8 cellular contexts compared by ENCODE assay signal in the genomic region with DNA sequence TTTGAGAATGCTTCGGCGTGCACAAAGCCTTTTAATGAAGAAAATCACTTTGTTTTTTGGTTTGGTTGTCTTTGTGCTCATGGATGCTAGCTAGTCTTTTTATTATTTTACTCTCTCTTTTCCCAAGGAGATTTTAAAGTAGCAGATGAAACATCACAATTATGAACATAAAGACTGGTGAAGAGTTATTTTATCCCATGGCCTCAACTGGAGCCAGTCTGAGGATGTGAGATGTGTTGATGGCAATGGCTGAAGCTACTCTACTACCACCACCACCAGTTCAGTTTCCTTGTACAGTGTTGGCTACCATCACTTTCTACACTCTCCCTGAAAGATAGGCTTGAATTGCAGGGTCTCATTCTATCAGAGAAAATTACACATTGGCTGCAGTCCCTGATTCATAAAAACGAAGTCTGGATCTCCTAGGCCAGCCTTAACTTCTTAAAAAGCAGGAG. TPM values are rescaled to one million over a fixed set of nuclear protein-coding genes. Genes with fewer than 3 reads are reported as not detected.
A peak's percentile ranks its signal among the peaks of the same experiment; 100 is the strongest.
DNase-seq lines count a peak whose midpoint lies in the region; ATAC-seq and TF ChIP-seq lines count a peak whose summit lies in the region.

No MANE protein-coding gene starts in this region.

- H3K27me3 ChIP-seq in CD8-positive, alpha-beta T cell (ENCODE audit: insufficient read depth, low read length): no peaks in the 10 kb centered on the region
- H3K27me3 ChIP-seq in MG63 (no peaks in the 10 kb centered on the region), dorsolateral prefrontal cortex (no peaks in the 10 kb centered on the region), neuron (ENCODE audit: insufficient read depth, low read length) (no peaks in the 10 kb centered on the region)

- no peaks in the 10 kb centered on the region for H3K36me3 ChIP-seq in CD8-positive, alpha-beta T cell (ENCODE audit: insufficient read depth, low read length)
- H3K36me3 ChIP-seq in MG63: peaks cover 30% of the 10 kb centered on the region
- H3K36me3 ChIP-seq in neuron (ENCODE audit: insufficient read depth, low read length): peaks cover 10% of the 10 kb centered on the region

- DNase-seq in CD8-positive, alpha-beta T cell: no peak
- DNase-seq in MG63: no peak
- no peak for DNase-seq in dorsolateral prefrontal cortex
- DNase-seq in GOT3 (lab: John Stamatoyannopoulos, UW): no peak
- DNase-seq in NCI-H345 (lab: John Stamatoyannopoulos, UW): no peak
- no peak for DNase-seq in activated CD4-positive, alpha-beta T cell treated with anti-CD3 and anti-CD28 coated beads for 1 hour

- POLR2A ChIA-PET in CD8-positive, alpha-beta T cell (lab: Charles Lee): interaction anchor here (0.5 to 0.7 kb wide), 2 partner anchors 82 to 191 kb away, joined by 3 read pairs; a partner anchor contains a TSS

- no peak for TF ChIP-seq CTCF in CD8-positive, alpha-beta T cell (IDR thresholded peaks at IDR 0.05)
- TF ChIP-seq CTCF in dorsolateral prefrontal cortex (IDR thresholded peaks at IDR 0.05 in 54 of 56, conservative IDR thresholded peaks at IDR 0.05 in 2 of 56; ENCODE audit: low read depth in 1 of 56, partially characterized antibody in 56 of 56): no peak

- H2AFZ ChIP-seq in neuron (ENCODE audit: low read depth, low read length): peak overlapping the region; percentile 86

- peak overlapping the region; percentile 88 for H3K27ac Mint-ChIP-seq in CD8-positive, alpha-beta T cell

- peak overlapping the region; percentile 54 for H3K4me3 ChIP-seq in CD8-positive, alpha-beta T cell (ENCODE audit: low read depth, low read length)
- H3K4me3 ChIP-seq in MG63 (peak overlapping the region; percentile 11), dorsolateral prefrontal cortex (peak overlapping the region; percentile 21 to 99 (median 94)), neuron (ENCODE audit: low read length) (peak overlapping the region; percentile 72)

- intact Hi-C loops in CD8-positive, alpha-beta T cell (cut with DNase I, micrococcal nuclease): loop anchor here (1.0 to 10.0 kb wide), 14 partner anchors 190 to 1049 kb away; a partner anchor contains a TSS
- intact Hi-C loops in dorsolateral prefrontal cortex (cut with DNase I): loop anchor here (1.0 to 10.0 kb wide), 8 partner anchors 77 to 257 kb away; a partner anchor contains a TSS

- peaks cover 18% of the 10 kb centered on the region for H3K36me3 Mint-ChIP-seq in CD8-positive, alpha-beta T cell

- H3K27ac ChIP-seq in CD8-positive, alpha-beta T cell (ENCODE audit: low read depth, low read length): peak overlapping the region; percentile 29
- H3K27ac ChIP-seq in dorsolateral prefrontal cortex: peak overlapping the region in 58 of 59 donors; percentile 70 to 100 (median 97)

- peaks cover 40% of the 10 kb centered on the region for H3K4me1 Mint-ChIP-seq in CD8-positive, alpha-beta T cell (ENCODE audit: low read depth)

- CTCF ChIA-PET in CD8-positive, alpha-beta T cell (lab: Charles Lee): no interaction called here

- H3K9me3 Mint-ChIP-seq in CD8-positive, alpha-beta T cell: no peaks in the 10 kb centered on the region

- no peaks in the 10 kb centered on the region for H3K27me3 Mint-ChIP-seq in CD8-positive, alpha-beta T cell (ENCODE audit: low read depth)

- no peaks in the 10 kb centered on the region for H3K9me3 ChIP-seq in CD8-positive, alpha-beta T cell (ENCODE audit: low read length)
- H3K9me3 ChIP-seq in MG63 (no peaks in the 10 kb centered on the region), neuron (ENCODE audit: low read length) (no peaks in the 10 kb centered on the region)

- no peak for ATAC-seq in CD8-positive, alpha-beta T cell
- ATAC-seq in GM21526 (IDR thresholded peaks at IDR 0.05; ENCODE audit: low FRiP score, unreplicated experiment): no peak

- H3K4me1 ChIP-seq in CD8-positive, alpha-beta T cell (ENCODE audit: insufficient read depth, low read length): peaks cover 38% of the 10 kb centered on the region
- peaks cover 28% of the 10 kb centered on the region for H3K4me1 ChIP-seq in neuron (ENCODE audit: insufficient read depth, low read length)

- peak overlapping the region; percentile 96 for H3K4me3 Mint-ChIP-seq in CD8-positive, alpha-beta T cell

RNA-seq across cellular contexts. Expression of a gene that starts 0.5 kb away (rescaled TPM):
- 10 to 100 TPM; 28.4 to 29.2 TPM for total RNA-seq in CD8-positive, alpha-beta T cell
- 129 and 171 TPM in 2 replicates for total RNA-seq in MG63 (2014; rRNA removed; shearing (Covaris generic); ENCODE audit: low replicate concordance)
- 100 to 1,000 TPM in 20 of 120 experiments, 10 to 100 TPM in 100; 64.1 to 139 (median 86.7) TPM for total RNA-seq in dorsolateral prefrontal cortex

RNA-seq across cellular contexts. Expression of a gene that starts 33.7 kb away (rescaled TPM):
- not detected for total RNA-seq in CD8-positive, alpha-beta T cell
- total RNA-seq in MG63 (2014; rRNA removed; shearing (Covaris generic); ENCODE audit: low replicate concordance): 28.9 and 31.3 TPM in 2 replicates
- total RNA-seq in dorsolateral prefrontal cortex: under 1 TPM in 55 of 120 experiments, not detected in 65; 0.07 to 0.59 (median 0.16) TPM

Comparison
In these comparisons a context has a peak if more than half of its experiments do, and no peak if none do; other contexts are left out.
1. H3K4me3 ChIP-seq: peak in every context shown above with its lines; median percentile 94 in dorsolateral prefrontal cortex; 72 in neuron; 54 in CD8-positive, alpha-beta T cell; 11 in MG63.
2. RNA of a gene that starts 33.7 kb away (total RNA-seq): 28.9 to 31.3 TPM in MG63; 0.07 to 0.59 TPM in dorsolateral prefrontal cortex and not detected in CD8-positive, alpha-beta T cell; every median in the first group is over 10 times any median in the second.